ENCODE assay signal across 9 cellular contexts in the genomic region with DNA sequence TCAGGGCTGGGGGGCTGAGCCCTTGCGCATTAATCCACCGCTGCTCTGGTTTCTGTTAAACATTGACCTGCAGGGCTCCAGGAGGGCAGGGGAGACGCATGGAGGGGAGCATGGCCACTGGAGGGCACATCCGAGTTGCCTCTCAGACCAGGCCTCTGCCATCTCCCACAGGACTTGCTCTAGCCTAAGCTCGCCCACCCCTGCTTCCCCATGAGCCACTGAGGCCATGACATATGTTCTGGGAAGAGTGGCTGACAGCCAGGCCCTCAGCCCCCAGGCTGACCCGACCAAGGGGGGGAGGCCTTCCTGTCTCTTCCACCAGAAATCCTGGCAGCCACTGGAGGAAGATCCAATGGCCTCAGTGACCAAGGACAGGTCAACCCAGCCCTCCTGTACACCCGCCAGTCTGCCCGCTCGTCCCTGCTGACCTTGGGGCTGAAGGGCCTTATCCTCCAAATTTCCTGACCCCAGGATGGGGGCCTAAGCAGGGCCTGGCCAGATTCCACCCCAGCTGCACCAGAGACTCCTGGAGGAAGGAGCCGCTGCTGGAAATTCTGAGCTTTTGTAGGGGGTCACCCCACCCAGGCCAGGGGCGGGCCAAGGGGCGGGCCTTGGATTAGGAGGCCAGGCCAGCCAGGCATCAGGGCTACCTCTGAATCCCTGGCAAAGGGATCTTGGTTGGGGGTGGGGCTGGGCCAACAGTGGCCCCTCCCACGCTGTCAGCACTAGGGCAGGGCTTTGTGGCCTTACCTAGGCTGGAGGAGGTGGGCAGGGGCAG. TPM values are rescaled to one million over a fixed set of nuclear protein-coding genes. Genes with fewer than 3 reads are reported as not detected.
A peak's percentile ranks its signal among the peaks of the same experiment; 100 is the strongest.
DNase-seq lines count a peak whose midpoint lies in the region; ATAC-seq, FAIRE-seq and TF ChIP-seq lines count a peak whose summit lies in the region.
"Had no signal": no experiment of that assay in that cellular context is flagged by ENCODE, and none has a peak within 500 bp of the region (broad histone marks: within the 10 kb centered on the region; RNA-seq: fewer than 3 reads in every experiment).

A gene with protein sequence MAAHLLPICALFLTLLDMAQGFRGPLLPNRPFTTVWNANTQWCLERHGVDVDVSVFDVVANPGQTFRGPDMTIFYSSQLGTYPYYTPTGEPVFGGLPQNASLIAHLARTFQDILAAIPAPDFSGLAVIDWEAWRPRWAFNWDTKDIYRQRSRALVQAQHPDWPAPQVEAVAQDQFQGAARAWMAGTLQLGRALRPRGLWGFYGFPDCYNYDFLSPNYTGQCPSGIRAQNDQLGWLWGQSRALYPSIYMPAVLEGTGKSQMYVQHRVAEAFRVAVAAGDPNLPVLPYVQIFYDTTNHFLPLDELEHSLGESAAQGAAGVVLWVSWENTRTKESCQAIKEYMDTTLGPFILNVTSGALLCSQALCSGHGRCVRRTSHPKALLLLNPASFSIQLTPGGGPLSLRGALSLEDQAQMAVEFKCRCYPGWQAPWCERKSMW (minus strand): TSS at position 537 of the 778 bp plus-strand sequence. CDS start 618 bp downstream, outside the sequence.

- H3K79me1 ChIP-seq in H9 (ENCODE audit: insufficient read depth, low read depth, low read length, poor library complexity, severe bottlenecking), result no peaks in the 10 kb centered on the region

- no peak within 1 kb of the TSS for H2BK12ac ChIP-seq in H9 (ENCODE audit: insufficient read length, low read depth, low read length)

- H4K91ac ChIP-seq in H9 (ENCODE audit: insufficient read length, low read depth, low read length), result no peak within 1 kb of the TSS

- H3K27ac ChIP-seq in H9 (ENCODE audit: insufficient read length, low read depth, low read length), result no peak within 1 kb of the TSS
- peak within 1 kb of the TSS; percentile 64 for H3K27ac ChIP-seq in angular gyrus (ENCODE audit: low read depth, low read length)
- H3K27ac ChIP-seq in left ventricle myocardium inferior (replicated peaks), result peak within 1 kb of the TSS; percentile 97
- peak within 1 kb of the TSS; percentile 88 for H3K27ac ChIP-seq in psoas muscle

- TF ChIP-seq CTCF in H9 (conservative IDR thresholded peaks at IDR 0.05), result peak; percentile 50
- peak; percentile 41 for TF ChIP-seq CTCF in left ventricle myocardium inferior (IDR thresholded peaks at IDR 0.05; ENCODE audit: borderline replicate concordance)
- peak; percentile 25 for TF ChIP-seq CTCF in psoas muscle (IDR thresholded peaks at IDR 0.05)

- no peaks in the 10 kb centered on the region for H4K20me1 ChIP-seq in H9 (ENCODE audit: control insufficient read depth, insufficient read depth, insufficient read length)

- no peak within 1 kb of the TSS for H3K56ac ChIP-seq in H9 (ENCODE audit: insufficient read length, low read depth, low read length)

- H3K36me3 Mint-ChIP-seq in H9 (ENCODE audit: insufficient read depth in 1 of 3, low read depth in 3 of 3), result peaks cover 0 to 4% (median 0%) of the 10 kb centered on the region in 3 experiments; a peak in 2 of 7 replicates

- H3K27ac Mint-ChIP-seq in H9, result peak within 1 kb of the TSS in 2 of 3 experiments; percentile 82 to 86; a peak in 5 of 7 replicates
- peak within 1 kb of the TSS in 1 of 2 donors; percentile 95 for H3K27ac Mint-ChIP-seq in stimulated activated naive CD8-positive, alpha-beta T cell treated with anti-CD3 and anti-CD28 coated beads, Interleukin-15, amount 100 ng/mL, for 72 hours

- no peak within 1 kb of the TSS for H2AK5ac ChIP-seq in H9 (ENCODE audit: insufficient read length, low read length)

- H3K4me1 ChIP-seq in H9 (ENCODE audit: insufficient read depth, low read length) (no peaks in the 10 kb centered on the region), left ventricle myocardium inferior (peaks cover 53% of the 10 kb centered on the region), psoas muscle (peaks cover 26% of the 10 kb centered on the region)

- H4K8ac ChIP-seq in H9 (replicated peaks; ENCODE audit: insufficient read length, low read depth, low read length), result no peak within 1 kb of the TSS

- H3K4ac ChIP-seq in H9 (ENCODE audit: low read depth, low read length), result no peak within 1 kb of the TSS

- intact Hi-C loops in left ventricle myocardium inferior (cut with micrococcal nuclease), result no loop called here
- intact Hi-C loops in psoas muscle (cut with DNase I), result no loop called here

- no peak within 1 kb of the TSS for H3K23ac ChIP-seq in H9 (ENCODE audit: insufficient read length, low read depth, low read length)

- peaks cover 6% of the 10 kb centered on the region for H3K23me2 ChIP-seq in H9 (ENCODE audit: insufficient read length, low read depth, low read length, poor library complexity, severe bottlenecking)

- H2BK5ac ChIP-seq in H9 (ENCODE audit: insufficient read length, low read length), result no peak within 1 kb of the TSS

- DNase-seq in H9 (peak; percentile 97), left ventricle myocardium inferior (peak; percentile 84), psoas muscle (peak; percentile 77 to 87), GM19239 (ENCODE audit: insufficient read length, low spot score) (no peak), DMS79 treated with DMSO at 0.1 percent for 48 hours (lab: John Stamatoyannopoulos, UW) (no peak)
- DNase-seq in stimulated activated naive CD8-positive, alpha-beta T cell treated with anti-CD3 and anti-CD28 coated beads, Interleukin-15, amount 100 ng/mL, for 72 hours, result no peak

- no peak within 1 kb of the TSS for H3K4me2 ChIP-seq in H9 (ENCODE audit: insufficient read depth, insufficient read length, low read length)

- H3K79me2 ChIP-seq in H9 (ENCODE audit: insufficient read depth, low read length), result no peaks in the 10 kb centered on the region

- no peak within 1 kb of the TSS for H3K18ac ChIP-seq in H9 (ENCODE audit: insufficient read length, low read depth, low read length)

- H2BK120ac ChIP-seq in H9 (ENCODE audit: low read depth, low read length, poor library complexity, severe bottlenecking), result no peak within 1 kb of the TSS

- no peak within 1 kb of the TSS for H4K5ac ChIP-seq in H9 (ENCODE audit: insufficient read length, low read depth, low read length)

- ATAC-seq in psoas muscle (peak in 2 of 4 donors; percentile 18 to 29), GM19452 (IDR thresholded peaks at IDR 0.05; ENCODE audit: unreplicated experiment) (no peak)
- ATAC-seq in stimulated activated naive CD8-positive, alpha-beta T cell treated with anti-CD3 and anti-CD28 coated beads, Interleukin-15, amount 100 ng/mL, for 72 hours, result no peak

- H3K4me3 ChIP-seq in left ventricle myocardium inferior, result peak within 1 kb of the TSS; percentile 77
- H3K4me3 ChIP-seq in psoas muscle, result peak within 1 kb of the TSS; percentile 76

- no peak for FAIRE-seq in GM19239 (lab: Jason Lieb, UNC)

- H3K36me3 ChIP-seq in left ventricle myocardium inferior (peaks cover 15% of the 10 kb centered on the region), psoas muscle (ENCODE audit: insufficient read depth in 1 of 2, low read depth in 1 of 2) (no peaks in the 10 kb centered on the region)
- H3K36me3 ChIP-seq: neutrophil had no signal

- H3K27me3 ChIP-seq in H9 (ENCODE audit: insufficient read depth, low read length) (no peaks in the 10 kb centered on the region), left ventricle myocardium inferior (ENCODE audit: low read depth) (no peaks in the 10 kb centered on the region), psoas muscle (ENCODE audit: insufficient read depth in 3 of 3, low read length in 2 of 3) (no peaks in the 10 kb centered on the region)
- H3K27me3 ChIP-seq: neutrophil had no signal

- no peak within 1 kb of the TSS for H3T11ph ChIP-seq in H9 (ENCODE audit: low read length)

- H3K27me3 Mint-ChIP-seq in H9 (ENCODE audit: low read depth), result no peaks in the 10 kb centered on the region
- H3K27me3 Mint-ChIP-seq in stimulated activated naive CD8-positive, alpha-beta T cell treated with anti-CD3 and anti-CD28 coated beads, Interleukin-15, amount 100 ng/mL, for 72 hours, result no peaks in the 10 kb centered on the region

- no peak within 1 kb of the TSS for H3K14ac ChIP-seq in H9 (ENCODE audit: insufficient read depth, low read length)

- no peak within 1 kb of the TSS for H3K9ac ChIP-seq in H9 (ENCODE audit: extremely low read depth, insufficient read length, low read length)

- H3K4me1 Mint-ChIP-seq in H9, result peaks cover 23 to 24% of the 10 kb centered on the region in 2 experiments
- H3K4me1 Mint-ChIP-seq in stimulated activated naive CD8-positive, alpha-beta T cell treated with anti-CD3 and anti-CD28 coated beads, Interleukin-15, amount 100 ng/mL, for 72 hours, result peaks cover 22% of the 10 kb centered on the region

- peaks cover 17 to 24% of the 10 kb centered on the region in 2 experiments for H3K9me3 Mint-ChIP-seq in H9
- no peaks in the 10 kb centered on the region for H3K9me3 Mint-ChIP-seq in stimulated activated naive CD8-positive, alpha-beta T cell treated with anti-CD3 and anti-CD28 coated beads, Interleukin-15, amount 100 ng/mL, for 72 hours

- no peak within 1 kb of the TSS for H2AFZ ChIP-seq in H9 (ENCODE audit: low read length)

- no peak within 1 kb of the TSS for H2BK20ac ChIP-seq in H9 (ENCODE audit: low read depth, low read length, poor library complexity, severe bottlenecking)

- no CpG with 5 or more reads among the region's 13 CpGs for WGBS in H9 (ENCODE audit: extremely low coverage, insufficient read length, low lambda C conversion rate)
- WGBS in psoas muscle, 3 donors, result 26 to 45% (median 42%) methylated on average over 12 to 13 of the region's 13 CpGs

- H3K9me3 ChIP-seq in H9 (ENCODE audit: control insufficient read depth, low read depth, low read length), result no peaks in the 10 kb centered on the region
- H3K9me3 ChIP-seq in left ventricle myocardium inferior (replicated peaks), result no peaks in the 10 kb centered on the region
- H3K9me3 ChIP-seq in psoas muscle, result no peaks in the 10 kb centered on the region
- H3K9me3 ChIP-seq: neutrophil had no signal

- peak within 1 kb of the TSS in 1 of 2 experiments; percentile 57; a peak in 3 of 5 replicates for H3K4me3 Mint-ChIP-seq in H9
- no peak within 1 kb of the TSS for H3K4me3 Mint-ChIP-seq in stimulated activated naive CD8-positive, alpha-beta T cell treated with anti-CD3 and anti-CD28 coated beads, Interleukin-15, amount 100 ng/mL, for 72 hours

- H2BK15ac ChIP-seq in H9 (ENCODE audit: low read depth, low read length), result no peak within 1 kb of the TSS

RNA-seq across cellular contexts. Expression of the gene that starts here (rescaled TPM):
- 2.0 and 2.2 TPM in 2 replicates for total RNA-seq in H9 (2021)
- 52.2 TPM for total RNA-seq in left ventricle myocardium inferior
- 10 to 100 TPM in 3 of 4 donors, 1 to 10 TPM in 1; 8.5 to 20.8 (median 13.7) TPM for total RNA-seq in psoas muscle
- 10 to 100 TPM in 2 of 3 donors, 1 to 10 TPM in 1; 9.5 to 15.1 (median 13.8) TPM for polyA plus RNA-seq in psoas muscle

Comparison
In these comparisons a context has a peak if more than half of its experiments do, and no peak if none do; other contexts are left out.
1. DNase-seq: peak in H9 (single experiment), left ventricle myocardium inferior (single experiment) and psoas muscle (2 of 2); none in GM19239 (single experiment), DMS79 treated with DMSO at 0.1 percent for 48 hours (single experiment) and stimulated activated naive CD8-positive, alpha-beta T cell treated with anti-CD3 and anti-CD28 coated beads, Interleukin-15, amount 100 ng/mL, for 72 hours (0 of 2).
2. Peak in every context shown above with its lines, with median percentiles within 50 percentile points of each other: CTCF ChIP-seq.